9 cellular contexts compared by ENCODE assay signal in genomic region chr6:163533443-163533842, GRCh38.
DNase-seq lines count a peak whose midpoint lies in the region; ATAC-seq and TF ChIP-seq lines count a peak whose summit lies in the region.
"Had no signal": no experiment of that assay in that cellular context is flagged by ENCODE, and none has a peak within 500 bp of the region (broad histone marks: within the 10 kb centered on the region; RNA-seq: fewer than 3 reads in every experiment).

No MANE protein-coding gene starts in this region.

- H3K4me3 ChIP-seq in GM23248 = no peak overlapping the region
- no peak overlapping the region for H3K4me3 ChIP-seq in PC-3 (ENCODE audit: low read length)
- no peak overlapping the region for H3K4me3 ChIP-seq in retinal pigment epithelial cell (ENCODE audit: low read length)
- H3K4me3 ChIP-seq: vagina had no signal

- intact Hi-C loops in PC-3 (cut with micrococcal nuclease) = no loop called here

- CTCF ChIA-PET in PC-3 (lab: Charles Lee) = no interaction called here

- H4K20me1 ChIP-seq in GM23248 (ENCODE audit: insufficient read depth) (peaks cover 11% of the 10 kb centered on the region; the same call in 1 of the 2 replicates), PC-3 (ENCODE audit: low read length) (peaks cover 39% of the 10 kb centered on the region)

- H3K9ac ChIP-seq in GM23248 (no peak overlapping the region), PC-3 (ENCODE audit: low read length) (no peak overlapping the region)

- peaks cover 60% of the 10 kb centered on the region for H3F3A ChIP-seq in GM23248 (ENCODE audit: insufficient read depth)
- H3F3A ChIP-seq in PC-3 (ENCODE audit: low read length, unreplicated experiment) = no peaks in the 10 kb centered on the region

- TF ChIP-seq CTCF in PC-3 (conservative IDR thresholded peaks at IDR 0.05; ENCODE audit: low read depth, low read length) = no peak
- TF ChIP-seq CTCF in retinal pigment epithelial cell (conservative IDR thresholded peaks at IDR 0.05; ENCODE audit: low read depth, low read length) = no peak

- peak; percentile 54 for ATAC-seq in PC-3
- ATAC-seq in GM18519 (IDR thresholded peaks at IDR 0.05; ENCODE audit: low FRiP score, unreplicated experiment) = no peak

- H3K4me2 ChIP-seq in GM23248 (ENCODE audit: unreplicated experiment) (peak overlapping the region; percentile 50), PC-3 (ENCODE audit: low read length) (no peak overlapping the region)

- H3K27ac ChIP-seq in GM23248 (peak overlapping the region; percentile 46), PC-3 (ENCODE audit: low read length) (no peak overlapping the region)
- H3K27ac ChIP-seq: vagina had no signal

- H3K27me3 ChIP-seq in GM23248 (replicated peaks; ENCODE audit: insufficient read depth) (no peaks in the 10 kb centered on the region), PC-3 (ENCODE audit: low read length) (no peaks in the 10 kb centered on the region)
- H3K27me3 ChIP-seq: vagina had no signal

- peaks cover 67% of the 10 kb centered on the region for H3K4me1 ChIP-seq in GM23248 (ENCODE audit: insufficient read depth)
- H3K4me1 ChIP-seq in PC-3 (ENCODE audit: insufficient read depth, low read length) = peaks cover 32% of the 10 kb centered on the region

- peaks cover 95% of the 10 kb centered on the region for H3K79me2 ChIP-seq in GM23248 (ENCODE audit: insufficient read depth)
- peaks cover 96% of the 10 kb centered on the region for H3K79me2 ChIP-seq in PC-3 (ENCODE audit: low read length)

- in situ Hi-C loops in GM23248 (cut with MboI) = no loop called here

- BruUV-seq in PC-3 (replicated peaks; lab: Mats Ljungman, UMichigan) = no TSS peak

- DNase-seq in GM23248 = peak; percentile 93
- peak; percentile 54 for DNase-seq in PC-3
- DNase-seq in fibroblast of peridontal ligament (ENCODE audit: extremely low read depth) = peak; percentile 95
- peak; percentile 76 for DNase-seq in retinal pigment epithelial cell (ENCODE audit: low read depth)
- DNase-seq in stimulated activated CD4-positive, alpha-beta T cell treated with anti-CD3 and anti-CD28 coated beads, Interleukin-4, amount 100 ng/mL, for 4 hours = no peak
- no peak for DNase-seq in NCI-H345 (lab: John Stamatoyannopoulos, UW)
- DNase-seq in stimulated activated naive CD4-positive, alpha-beta T cell treated with Interleukin-2 at 50 U/mL for 16 hours (lab: John Stamatoyannopoulos, UW) = no peak

- H3K9me3 ChIP-seq in GM23248 (ENCODE audit: low read depth) (no peaks in the 10 kb centered on the region), PC-3 (ENCODE audit: low read length) (no peaks in the 10 kb centered on the region)
- H3K9me3 ChIP-seq: vagina had no signal

- WGBS in GM23248 (ENCODE audit: low coverage in 1 of 2, low lambda C conversion rate in 2 of 2, missing lambda C conversion rate in 2 of 2), 2 experiments = 0 to 1% methylated on average over 2 of the region's 2 CpGs

- H3K9me2 ChIP-seq in GM23248 (ENCODE audit: insufficient read depth) = no peaks in the 10 kb centered on the region
- no peaks in the 10 kb centered on the region for H3K9me2 ChIP-seq in PC-3 (replicated peaks; ENCODE audit: low read length)

- POLR2A ChIA-PET in PC-3 (lab: Charles Lee; ENCODE audit: unreplicated experiment) = no interaction called here

- H3K36me3 ChIP-seq in GM23248 (ENCODE audit: low read depth) (no peaks in the 10 kb centered on the region; the same call in 1 of the 2 replicates), PC-3 (ENCODE audit: low read depth, low read length) (0 out of 2 replicates have a peak, but pooled peaks cover 3% of the 10 kb centered on the region)
- H3K36me3 ChIP-seq: vagina had no signal

- H2AFZ ChIP-seq in GM23248 (no peak overlapping the region), PC-3 (ENCODE audit: low read length) (no peak overlapping the region)

Comparison
In these comparisons a context has a peak if more than half of its experiments do, and no peak if none do; other contexts are left out.
1. DNase-seq: peak in GM23248 (single experiment), PC-3 (single experiment), fibroblast of peridontal ligament (single experiment) and retinal pigment epithelial cell (single experiment); none in stimulated activated CD4-positive, alpha-beta T cell treated with anti-CD3 and anti-CD28 coated beads, Interleukin-4, amount 100 ng/mL, for 4 hours (0 of 2), NCI-H345 (single experiment) and stimulated activated naive CD4-positive, alpha-beta T cell treated with Interleukin-2 at 50 U/mL for 16 hours (single experiment).